Comparison of ENCODE assay signal across 1 cellular context in the genomic region with DNA sequence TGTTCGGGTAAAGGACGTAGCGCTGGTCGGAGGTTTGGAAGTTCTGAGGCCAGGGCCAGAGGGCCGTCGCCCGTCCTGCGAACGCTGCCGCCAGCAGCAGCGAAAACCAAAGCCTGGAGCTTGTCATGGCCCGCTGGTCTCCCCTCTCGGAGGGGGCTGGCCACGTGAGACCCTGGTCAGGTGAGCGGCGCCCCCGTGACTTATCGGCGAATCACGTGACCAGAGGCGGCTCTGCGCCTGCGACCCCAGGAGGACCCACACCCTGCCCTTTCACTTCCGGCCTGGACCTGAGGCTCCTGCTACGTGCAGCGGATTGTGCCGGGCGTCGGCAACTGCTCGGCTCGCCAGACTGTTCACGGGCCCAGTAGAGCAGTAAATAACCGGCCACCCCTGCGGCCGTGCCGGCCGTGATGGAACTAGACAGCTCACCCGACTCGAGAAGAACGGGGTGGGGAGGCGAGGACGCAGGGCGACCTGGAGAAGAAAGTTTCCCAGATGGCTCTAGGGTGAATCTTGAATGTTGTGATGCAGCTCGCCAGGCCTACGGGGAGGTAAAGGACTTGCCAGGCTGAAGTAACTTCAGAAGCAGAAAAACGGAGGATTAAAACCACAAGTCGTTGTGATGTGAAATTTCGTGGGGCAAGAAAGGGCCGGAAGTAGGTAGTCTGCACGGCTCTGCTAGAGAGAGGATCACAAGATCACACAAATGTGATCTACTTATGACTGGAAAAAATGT.
A peak's percentile ranks its signal among the peaks of the same experiment; 100 is the strongest.
TF ChIP-seq lines count a peak whose summit lies in the region.

A gene (minus strand): TSS at position 169 of the 736 bp plus-strand sequence. CDS start 42 bp downstream, at position 127.

TF ChIP-seq in HepG2, 621 proteins besides CTCF, POLR2A, EP300 and RAD21 (continued from another document and continues in another):
- TF ChIP-seq ZNF773 (CRISPR knock-in tag; IDR thresholded peaks at IDR 0.05; ENCODE audit: borderline replicate concordance) (peak; percentile 90; the same call in 1 of the 2 replicates), ZKSCAN8 (CRISPR knock-in tag; IDR thresholded peaks at IDR 0.05; ENCODE audit: borderline replicate concordance) (peak; percentile 75; the same call in 1 of the 2 replicates), TP53 (CRISPR knock-in tag; conservative IDR thresholded peaks at IDR 0.05) (0 out of 2 replicates have a peak, but pooled peaks have one; percentile 35), ZNF607 (CRISPR knock-in tag; IDR thresholded peaks at IDR 0.05; ENCODE audit: borderline replicate concordance) (peak; percentile 78), TCF7 (IDR thresholded peaks at IDR 0.05; ENCODE audit: low read depth) (no peak), ZMAT3 (CRISPR knock-in tag; conservative IDR thresholded peaks at IDR 0.05) (peak; percentile 74), MATR3 (CRISPR knock-in tag; IDR thresholded peaks at IDR 0.05) (no peak), ZNF329 (CRISPR knock-in tag; IDR thresholded peaks at IDR 0.05; ENCODE audit: low read depth) (no peak; the same call in 1 of the 2 replicates), ZNF792 (CRISPR knock-in tag; IDR thresholded peaks at IDR 0.05) (peak; percentile 97), ZFP36L1 (CRISPR knock-in tag; IDR thresholded peaks at IDR 0.05) (peak; percentile 80; the same call in 1 of the 2 replicates), ONECUT2 (CRISPR knock-in tag; IDR thresholded peaks at IDR 0.05) (peak; percentile 54; the same call in 1 of the 2 replicates), PITX1 (CRISPR knock-in tag; IDR thresholded peaks at IDR 0.05) (0 out of 2 replicates have a peak, but pooled peaks have one; percentile 83), SETDB1 (CRISPR knock-in tag; IDR thresholded peaks at IDR 0.05; ENCODE audit: borderline replicate concordance) (no peak)
- TF ChIP-seq, protein P1, sequence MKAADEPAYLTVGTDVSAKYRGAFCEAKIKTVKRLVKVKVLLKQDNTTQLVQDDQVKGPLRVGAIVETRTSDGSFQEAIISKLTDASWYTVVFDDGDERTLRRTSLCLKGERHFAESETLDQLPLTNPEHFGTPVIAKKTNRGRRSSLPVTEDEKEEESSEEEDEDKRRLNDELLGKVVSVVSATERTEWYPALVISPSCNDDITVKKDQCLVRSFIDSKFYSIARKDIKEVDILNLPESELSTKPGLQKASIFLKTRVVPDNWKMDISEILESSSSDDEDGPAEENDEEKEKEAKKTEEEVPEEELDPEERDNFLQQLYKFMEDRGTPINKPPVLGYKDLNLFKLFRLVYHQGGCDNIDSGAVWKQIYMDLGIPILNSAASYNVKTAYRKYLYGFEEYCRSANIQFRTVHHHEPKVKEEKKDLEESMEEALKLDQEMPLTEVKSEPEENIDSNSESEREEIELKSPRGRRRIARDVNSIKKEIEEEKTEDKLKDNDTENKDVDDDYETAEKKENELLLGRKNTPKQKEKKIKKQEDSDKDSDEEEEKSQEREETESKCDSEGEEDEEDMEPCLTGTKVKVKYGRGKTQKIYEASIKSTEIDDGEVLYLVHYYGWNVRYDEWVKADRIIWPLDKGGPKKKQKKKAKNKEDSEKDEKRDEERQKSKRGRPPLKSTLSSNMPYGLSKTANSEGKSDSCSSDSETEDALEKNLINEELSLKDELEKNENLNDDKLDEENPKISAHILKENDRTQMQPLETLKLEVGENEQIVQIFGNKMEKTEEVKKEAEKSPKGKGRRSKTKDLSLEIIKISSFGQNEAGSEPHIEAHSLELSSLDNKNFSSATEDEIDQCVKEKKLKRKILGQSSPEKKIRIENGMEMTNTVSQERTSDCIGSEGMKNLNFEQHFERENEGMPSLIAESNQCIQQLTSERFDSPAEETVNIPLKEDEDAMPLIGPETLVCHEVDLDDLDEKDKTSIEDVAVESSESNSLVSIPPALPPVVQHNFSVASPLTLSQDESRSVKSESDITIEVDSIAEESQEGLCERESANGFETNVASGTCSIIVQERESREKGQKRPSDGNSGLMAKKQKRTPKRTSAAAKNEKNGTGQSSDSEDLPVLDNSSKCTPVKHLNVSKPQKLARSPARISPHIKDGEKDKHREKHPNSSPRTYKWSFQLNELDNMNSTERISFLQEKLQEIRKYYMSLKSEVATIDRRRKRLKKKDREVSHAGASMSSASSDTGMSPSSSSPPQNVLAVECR (CRISPR knock-in tag; IDR thresholded peaks at IDR 0.05; ENCODE audit: borderline replicate concordance), result peak; percentile 100
- TF ChIP-seq, protein P2, sequence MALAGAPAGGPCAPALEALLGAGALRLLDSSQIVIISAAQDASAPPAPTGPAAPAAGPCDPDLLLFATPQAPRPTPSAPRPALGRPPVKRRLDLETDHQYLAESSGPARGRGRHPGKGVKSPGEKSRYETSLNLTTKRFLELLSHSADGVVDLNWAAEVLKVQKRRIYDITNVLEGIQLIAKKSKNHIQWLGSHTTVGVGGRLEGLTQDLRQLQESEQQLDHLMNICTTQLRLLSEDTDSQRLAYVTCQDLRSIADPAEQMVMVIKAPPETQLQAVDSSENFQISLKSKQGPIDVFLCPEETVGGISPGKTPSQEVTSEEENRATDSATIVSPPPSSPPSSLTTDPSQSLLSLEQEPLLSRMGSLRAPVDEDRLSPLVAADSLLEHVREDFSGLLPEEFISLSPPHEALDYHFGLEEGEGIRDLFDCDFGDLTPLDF (CRISPR knock-in tag; IDR thresholded peaks at IDR 0.05), result no peak; the same call in 1 of the 2 replicates
- TF ChIP-seq, protein P3, sequence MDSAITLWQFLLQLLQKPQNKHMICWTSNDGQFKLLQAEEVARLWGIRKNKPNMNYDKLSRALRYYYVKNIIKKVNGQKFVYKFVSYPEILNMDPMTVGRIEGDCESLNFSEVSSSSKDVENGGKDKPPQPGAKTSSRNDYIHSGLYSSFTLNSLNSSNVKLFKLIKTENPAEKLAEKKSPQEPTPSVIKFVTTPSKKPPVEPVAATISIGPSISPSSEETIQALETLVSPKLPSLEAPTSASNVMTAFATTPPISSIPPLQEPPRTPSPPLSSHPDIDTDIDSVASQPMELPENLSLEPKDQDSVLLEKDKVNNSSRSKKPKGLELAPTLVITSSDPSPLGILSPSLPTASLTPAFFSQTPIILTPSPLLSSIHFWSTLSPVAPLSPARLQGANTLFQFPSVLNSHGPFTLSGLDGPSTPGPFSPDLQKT (CRISPR knock-in tag; IDR thresholded peaks at IDR 0.05; ENCODE audit: borderline replicate concordance), result peak; percentile 69; the same call in 1 of the 2 replicates
- TF ChIP-seq, protein P4, sequence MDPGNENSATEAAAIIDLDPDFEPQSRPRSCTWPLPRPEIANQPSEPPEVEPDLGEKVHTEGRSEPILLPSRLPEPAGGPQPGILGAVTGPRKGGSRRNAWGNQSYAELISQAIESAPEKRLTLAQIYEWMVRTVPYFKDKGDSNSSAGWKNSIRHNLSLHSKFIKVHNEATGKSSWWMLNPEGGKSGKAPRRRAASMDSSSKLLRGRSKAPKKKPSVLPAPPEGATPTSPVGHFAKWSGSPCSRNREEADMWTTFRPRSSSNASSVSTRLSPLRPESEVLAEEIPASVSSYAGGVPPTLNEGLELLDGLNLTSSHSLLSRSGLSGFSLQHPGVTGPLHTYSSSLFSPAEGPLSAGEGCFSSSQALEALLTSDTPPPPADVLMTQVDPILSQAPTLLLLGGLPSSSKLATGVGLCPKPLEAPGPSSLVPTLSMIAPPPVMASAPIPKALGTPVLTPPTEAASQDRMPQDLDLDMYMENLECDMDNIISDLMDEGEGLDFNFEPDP (CRISPR knock-in tag; conservative IDR thresholded peaks at IDR 0.05), result 0 out of 2 replicates have a peak, but pooled peaks have one; percentile 5
- TF ChIP-seq, protein P5, sequence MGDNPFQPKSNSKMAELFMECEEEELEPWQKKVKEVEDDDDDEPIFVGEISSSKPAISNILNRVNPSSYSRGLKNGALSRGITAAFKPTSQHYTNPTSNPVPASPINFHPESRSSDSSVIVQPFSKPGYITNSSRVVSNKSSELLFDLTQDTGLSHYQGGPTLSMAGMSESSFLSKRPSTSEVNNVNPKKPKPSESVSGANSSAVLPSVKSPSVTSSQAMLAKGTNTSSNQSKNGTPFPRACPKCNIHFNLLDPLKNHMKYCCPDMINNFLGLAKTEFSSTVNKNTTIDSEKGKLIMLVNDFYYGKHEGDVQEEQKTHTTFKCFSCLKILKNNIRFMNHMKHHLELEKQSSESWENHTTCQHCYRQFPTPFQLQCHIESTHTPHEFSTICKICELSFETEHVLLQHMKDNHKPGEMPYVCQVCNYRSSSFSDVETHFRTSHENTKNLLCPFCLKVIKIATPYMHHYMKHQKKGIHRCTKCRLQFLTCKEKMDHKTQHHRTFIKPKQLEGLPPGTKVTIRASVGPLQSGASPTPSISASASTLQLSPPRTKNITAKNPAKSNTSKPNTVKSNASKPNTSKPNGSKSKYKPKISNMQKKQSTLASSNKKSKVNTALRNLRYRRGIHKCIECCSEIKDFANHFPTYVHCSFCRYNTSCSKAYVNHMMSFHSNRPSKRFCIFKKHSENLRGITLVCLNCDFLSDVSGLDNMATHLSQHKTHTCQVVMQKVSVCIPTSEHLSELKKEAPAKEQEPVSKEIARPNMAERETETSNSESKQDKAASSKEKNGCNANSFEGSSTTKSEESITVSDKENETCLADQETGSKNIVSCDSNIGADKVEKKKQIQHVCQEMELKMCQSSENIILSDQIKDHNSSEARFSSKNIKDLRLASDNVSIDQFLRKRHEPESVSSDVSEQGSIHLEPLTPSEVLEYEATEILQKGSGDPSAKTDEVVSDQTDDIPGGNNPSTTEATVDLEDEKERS (CRISPR knock-in tag; IDR thresholded peaks at IDR 0.05), result peak; percentile 77
- TF ChIP-seq, protein P6, sequence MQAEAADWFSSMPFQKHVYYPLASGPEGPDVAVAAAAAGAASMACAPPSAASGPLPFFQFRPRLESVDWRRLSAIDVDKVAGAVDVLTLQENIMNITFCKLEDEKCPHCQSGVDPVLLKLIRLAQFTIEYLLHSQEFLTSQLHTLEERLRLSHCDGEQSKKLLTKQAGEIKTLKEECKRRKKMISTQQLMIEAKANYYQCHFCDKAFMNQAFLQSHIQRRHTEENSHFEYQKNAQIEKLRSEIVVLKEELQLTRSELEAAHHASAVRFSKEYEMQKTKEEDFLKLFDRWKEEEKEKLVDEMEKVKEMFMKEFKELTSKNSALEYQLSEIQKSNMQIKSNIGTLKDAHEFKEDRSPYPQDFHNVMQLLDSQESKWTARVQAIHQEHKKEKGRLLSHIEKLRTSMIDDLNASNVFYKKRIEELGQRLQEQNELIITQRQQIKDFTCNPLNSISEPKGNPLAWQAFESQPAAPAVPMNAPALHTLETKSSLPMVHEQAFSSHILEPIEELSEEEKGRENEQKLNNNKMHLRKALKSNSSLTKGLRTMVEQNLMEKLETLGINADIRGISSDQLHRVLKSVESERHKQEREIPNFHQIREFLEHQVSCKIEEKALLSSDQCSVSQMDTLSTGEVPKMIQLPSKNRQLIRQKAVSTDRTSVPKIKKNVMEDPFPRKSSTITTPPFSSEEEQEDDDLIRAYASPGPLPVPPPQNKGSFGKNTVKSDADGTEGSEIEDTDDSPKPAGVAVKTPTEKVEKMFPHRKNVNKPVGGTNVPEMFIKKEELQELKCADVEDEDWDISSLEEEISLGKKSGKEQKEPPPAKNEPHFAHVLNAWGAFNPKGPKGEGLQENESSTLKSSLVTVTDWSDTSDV (CRISPR knock-in tag; IDR thresholded peaks at IDR 0.05), result no peak
- TF ChIP-seq, protein P7, sequence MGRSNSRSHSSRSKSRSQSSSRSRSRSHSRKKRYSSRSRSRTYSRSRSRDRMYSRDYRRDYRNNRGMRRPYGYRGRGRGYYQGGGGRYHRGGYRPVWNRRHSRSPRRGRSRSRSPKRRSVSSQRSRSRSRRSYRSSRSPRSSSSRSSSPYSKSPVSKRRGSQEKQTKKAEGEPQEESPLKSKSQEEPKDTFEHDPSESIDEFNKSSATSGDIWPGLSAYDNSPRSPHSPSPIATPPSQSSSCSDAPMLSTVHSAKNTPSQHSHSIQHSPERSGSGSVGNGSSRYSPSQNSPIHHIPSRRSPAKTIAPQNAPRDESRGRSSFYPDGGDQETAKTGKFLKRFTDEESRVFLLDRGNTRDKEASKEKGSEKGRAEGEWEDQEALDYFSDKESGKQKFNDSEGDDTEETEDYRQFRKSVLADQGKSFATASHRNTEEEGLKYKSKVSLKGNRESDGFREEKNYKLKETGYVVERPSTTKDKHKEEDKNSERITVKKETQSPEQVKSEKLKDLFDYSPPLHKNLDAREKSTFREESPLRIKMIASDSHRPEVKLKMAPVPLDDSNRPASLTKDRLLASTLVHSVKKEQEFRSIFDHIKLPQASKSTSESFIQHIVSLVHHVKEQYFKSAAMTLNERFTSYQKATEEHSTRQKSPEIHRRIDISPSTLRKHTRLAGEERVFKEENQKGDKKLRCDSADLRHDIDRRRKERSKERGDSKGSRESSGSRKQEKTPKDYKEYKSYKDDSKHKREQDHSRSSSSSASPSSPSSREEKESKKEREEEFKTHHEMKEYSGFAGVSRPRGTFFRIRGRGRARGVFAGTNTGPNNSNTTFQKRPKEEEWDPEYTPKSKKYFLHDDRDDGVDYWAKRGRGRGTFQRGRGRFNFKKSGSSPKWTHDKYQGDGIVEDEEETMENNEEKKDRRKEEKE (IDR thresholded peaks at IDR 0.05), result no peak
- TF ChIP-seq, protein P8, sequence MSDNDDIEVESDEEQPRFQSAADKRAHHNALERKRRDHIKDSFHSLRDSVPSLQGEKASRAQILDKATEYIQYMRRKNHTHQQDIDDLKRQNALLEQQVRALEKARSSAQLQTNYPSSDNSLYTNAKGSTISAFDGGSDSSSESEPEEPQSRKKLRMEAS (IDR thresholded peaks at IDR 0.05), result peak; percentile 95
- TF ChIP-seq, protein P9, sequence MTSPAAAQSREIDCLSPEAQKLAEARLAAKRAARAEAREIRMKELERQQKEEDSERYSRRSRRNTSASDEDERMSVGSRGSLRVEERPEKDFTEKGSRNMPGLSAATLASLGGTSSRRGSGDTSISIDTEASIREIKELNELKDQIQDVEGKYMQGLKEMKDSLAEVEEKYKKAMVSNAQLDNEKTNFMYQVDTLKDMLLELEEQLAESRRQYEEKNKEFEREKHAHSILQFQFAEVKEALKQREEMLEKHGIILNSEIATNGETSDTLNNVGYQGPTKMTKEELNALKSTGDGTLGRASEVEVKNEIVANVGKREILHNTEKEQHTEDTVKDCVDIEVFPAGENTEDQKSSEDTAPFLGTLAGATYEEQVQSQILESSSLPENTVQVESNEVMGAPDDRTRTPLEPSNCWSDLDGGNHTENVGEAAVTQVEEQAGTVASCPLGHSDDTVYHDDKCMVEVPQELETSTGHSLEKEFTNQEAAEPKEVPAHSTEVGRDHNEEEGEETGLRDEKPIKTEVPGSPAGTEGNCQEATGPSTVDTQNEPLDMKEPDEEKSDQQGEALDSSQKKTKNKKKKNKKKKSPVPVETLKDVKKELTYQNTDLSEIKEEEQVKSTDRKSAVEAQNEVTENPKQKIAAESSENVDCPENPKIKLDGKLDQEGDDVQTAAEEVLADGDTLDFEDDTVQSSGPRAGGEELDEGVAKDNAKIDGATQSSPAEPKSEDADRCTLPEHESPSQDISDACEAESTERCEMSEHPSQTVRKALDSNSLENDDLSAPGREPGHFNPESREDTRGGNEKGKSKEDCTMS (CRISPR knock-in tag; conservative IDR thresholded peaks at IDR 0.05), result 0 out of 2 replicates have a peak, but pooled peaks have one; percentile 17
- TF ChIP-seq, protein P10, sequence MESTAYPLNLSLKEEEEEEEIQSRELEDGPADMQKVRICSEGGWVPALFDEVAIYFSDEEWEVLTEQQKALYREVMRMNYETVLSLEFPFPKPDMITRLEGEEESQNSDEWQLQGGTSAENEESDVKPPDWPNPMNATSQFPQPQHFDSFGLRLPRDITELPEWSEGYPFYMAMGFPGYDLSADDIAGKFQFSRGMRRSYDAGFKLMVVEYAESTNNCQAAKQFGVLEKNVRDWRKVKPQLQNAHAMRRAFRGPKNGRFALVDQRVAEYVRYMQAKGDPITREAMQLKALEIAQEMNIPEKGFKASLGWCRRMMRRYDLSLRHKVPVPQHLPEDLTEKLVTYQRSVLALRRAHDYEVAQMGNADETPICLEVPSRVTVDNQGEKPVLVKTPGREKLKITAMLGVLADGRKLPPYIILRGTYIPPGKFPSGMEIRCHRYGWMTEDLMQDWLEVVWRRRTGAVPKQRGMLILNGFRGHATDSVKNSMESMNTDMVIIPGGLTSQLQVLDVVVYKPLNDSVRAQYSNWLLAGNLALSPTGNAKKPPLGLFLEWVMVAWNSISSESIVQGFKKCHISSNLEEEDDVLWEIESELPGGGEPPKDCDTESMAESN (CRISPR knock-in tag; conservative IDR thresholded peaks at IDR 0.05), result peak; percentile 83
